Comparison of ENCODE assay signal across 17 cellular contexts in the genomic region with DNA sequence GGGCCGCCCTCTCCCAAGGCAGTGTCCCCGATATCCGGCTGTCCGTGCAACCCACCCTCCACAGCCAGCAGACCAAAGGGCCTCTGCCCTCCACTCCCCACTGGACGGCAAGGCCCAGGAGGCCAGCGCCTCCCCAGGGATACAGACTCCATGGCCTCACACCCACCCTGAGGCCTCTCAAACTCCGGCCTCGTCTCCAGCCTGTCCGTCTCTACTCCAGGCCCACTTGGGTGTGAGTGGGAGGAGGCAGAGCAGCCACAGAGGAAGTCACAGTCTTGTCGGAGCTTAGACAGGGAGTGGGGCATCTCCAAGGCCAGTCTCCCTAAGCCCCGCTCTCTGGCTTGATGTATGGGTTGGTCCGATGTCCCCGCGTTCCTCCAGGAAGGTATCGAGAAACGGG.
"Had no signal": no experiment of that assay in that cellular context is flagged by ENCODE, and none has a peak within 500 bp of the region (broad histone marks: within the 10 kb centered on the region; RNA-seq: fewer than 3 reads in every experiment).

No MANE protein-coding gene starts in this region.

- H3K4me1 ChIP-seq: esophagus muscularis mucosa, gastrocnemius medialis, pancreas, testis, tibial nerve had no signal

- H3K27me3 ChIP-seq: testis had no signal

- ATAC-seq: gastrocnemius medialis, left ventricle myocardium superior had no signal

- H3K27ac Mint-ChIP-seq: naive B cell; nephron; progenitor cell of endocrine pancreas; stimulated activated naive CD8-positive, alpha-beta T cell treated with anti-CD3 and anti-CD28 coated beads, Interleukin-15, Interleukin-2, amounts not matched to agents 100 ng/mL and 50 ng/mL, for 24 hours had no signal

- H3K4me3 ChIP-seq: esophagus muscularis mucosa, gastrocnemius medialis, lung, pancreas, smooth muscle cell, testis, tibial nerve had no signal

- H3K36me3 ChIP-seq: esophagus muscularis mucosa, gastrocnemius medialis, pancreas, tibial nerve had no signal

- H3K36me3 Mint-ChIP-seq: naive B cell had no signal

- H3K9me3 Mint-ChIP-seq: naive B cell; nephron; stimulated activated naive CD8-positive, alpha-beta T cell treated with anti-CD3 and anti-CD28 coated beads, Interleukin-15, Interleukin-2, amounts not matched to agents 100 ng/mL and 50 ng/mL, for 24 hours had no signal

- H3K4me1 Mint-ChIP-seq: naive B cell had no signal

- H3K27ac ChIP-seq: esophagus muscularis mucosa, gastrocnemius medialis, pancreas, testis, tibial nerve had no signal

- H3K4me3 Mint-ChIP-seq: naive B cell; nephron; stimulated activated naive CD8-positive, alpha-beta T cell treated with anti-CD3 and anti-CD28 coated beads, Interleukin-15, Interleukin-2, amounts not matched to agents 100 ng/mL and 50 ng/mL, for 24 hours had no signal

- H3K9me3 ChIP-seq: esophagus muscularis mucosa, gastrocnemius medialis, pancreas, testis, tibial nerve had no signal

- DNase-seq: effector memory CD4-positive, alpha-beta T cell; gastrocnemius medialis; left ventricle myocardium superior; mesenchymal stem cell; naive B cell; nucleus accumbens; pancreas; right cardiac atrium; stimulated activated CD4-positive, alpha-beta T cell treated with anti-CD3 and anti-CD28 coated beads, Interleukin-2, amount 100 ng/mL, for 48 hours; testis had no signal
